In genomic region chr5:163579729-163580128, GRCh38 we compare ENCODE assay signal across 25 cellular contexts.
"Had no signal": no experiment of that assay in that cellular context is flagged by ENCODE, and none has a peak within 500 bp of the region (broad histone marks: within the 10 kb centered on the region; RNA-seq: fewer than 3 reads in every experiment).

No MANE protein-coding gene starts in this region.

- ATAC-seq: psoas muscle; right cardiac atrium; right lobe of liver; stimulated activated effector memory CD8-positive, alpha-beta T cell treated with anti-CD3 and anti-CD28 coated beads, Interleukin-12 subunit alpha, Interleukin-12 subunit beta, amount 100 ng/mL, for 72 hours; stimulated activated naive B cell treated with anti-CD40 and anti-IgM and Interleukin-4, amounts not matched to agents 10 μg/mL and 1 μg/mL and 100 μg/mL, for 72 hours had no signal

- H3K9ac ChIP-seq: neural progenitor cell, parathyroid adenoma had no signal

- H2AFZ ChIP-seq: neural progenitor cell, parathyroid adenoma had no signal

- H3K79me2 ChIP-seq: parathyroid adenoma had no signal

- H3K4me2 ChIP-seq: neural progenitor cell had no signal

- H3K4me3 ChIP-seq: neural progenitor cell, ovary, psoas muscle, right lobe of liver, sigmoid colon, stomach, thoracic aorta, thyroid gland, tibial nerve, upper lobe of left lung, vagina had no signal

- H3K9me3 ChIP-seq: ovary, psoas muscle, right lobe of liver, sigmoid colon, stomach, thoracic aorta, thyroid gland, tibial nerve, upper lobe of left lung, vagina had no signal

- H3K27ac ChIP-seq: neural progenitor cell, ovary, parathyroid adenoma, psoas muscle, right lobe of liver, sigmoid colon, stomach, thoracic aorta, thyroid gland, tibial nerve, upper lobe of left lung, vagina had no signal

- H3K4me1 ChIP-seq: neural progenitor cell, parathyroid adenoma, psoas muscle, right lobe of liver, stomach, tibial nerve, upper lobe of left lung, vagina had no signal

- H3K27me3 ChIP-seq: neural progenitor cell, ovary, sigmoid colon, stomach, thyroid gland, tibial nerve, upper lobe of left lung, vagina had no signal

- DNase-seq: occipital lobe; ovary; posterior cingulate gyrus; psoas muscle; right cardiac atrium; right lobe of liver; sigmoid colon; small intestine; stimulated activated CD4-positive, alpha-beta T cell treated with anti-CD3 and anti-CD28 coated beads, Interleukin-15, amount 100 ng/mL, for 24 hours; stimulated activated CD4-positive, alpha-beta T cell treated with anti-CD3 and anti-CD28 coated beads, Interleukin-2, amount 100 ng/mL, for 24 hours; stimulated activated CD4-positive, alpha-beta T cell treated with anti-CD3 and anti-CD28 coated beads, Interleukin-2, amount 100 ng/mL, for 48 hours; stimulated activated CD4-positive, alpha-beta T cell treated with anti-CD3 and anti-CD28 coated beads, Interleukin-4, amount 100 ng/mL, for 24 hours; stimulated activated naive B cell treated with anti-CD40 and anti-IgM and Interleukin-4, amounts not matched to agents 10 μg/mL and 1 μg/mL and 100 μg/mL, for 72 hours; stimulated activated naive CD4-positive, alpha-beta T cell treated with Interleukin-2 at 50 U/mL for 16 hours; stomach; thyroid gland; trophoblast cell; upper lobe of left lung had no signal

- H3K36me3 ChIP-seq: neural progenitor cell, ovary, right lobe of liver, sigmoid colon, stomach, thoracic aorta, thyroid gland, tibial nerve, upper lobe of left lung, vagina had no signal

- FAIRE-seq: small intestine, urothelium cell line had no signal
